In the genomic region with DNA sequence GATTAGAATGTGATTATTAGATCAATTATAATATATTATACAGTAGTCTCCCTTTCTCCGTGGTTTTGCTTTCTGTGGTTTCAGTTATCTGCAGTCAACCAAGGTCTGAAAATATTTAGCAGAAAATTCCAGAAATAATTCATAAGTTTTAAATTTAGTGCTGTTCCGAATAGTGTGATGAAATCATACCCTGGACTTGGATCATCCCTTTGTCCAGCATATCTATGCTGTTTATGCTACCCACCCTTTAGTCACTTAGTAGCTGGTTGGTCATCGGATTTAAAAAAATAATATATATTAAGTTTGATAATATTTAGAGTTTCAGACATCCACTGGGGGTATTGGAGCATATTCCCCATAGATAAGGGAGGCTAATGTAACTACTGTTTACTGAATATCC, we compare ENCODE assay signal across 1 cellular context.
TF ChIP-seq lines count a peak whose summit lies in the region.

No MANE protein-coding gene starts in this region.

TF ChIP-seq in WTC11, 78 proteins besides CTCF, POLR2A, EP300 and RAD21 (continued from another document):
- TF ChIP-seq, protein P1, sequence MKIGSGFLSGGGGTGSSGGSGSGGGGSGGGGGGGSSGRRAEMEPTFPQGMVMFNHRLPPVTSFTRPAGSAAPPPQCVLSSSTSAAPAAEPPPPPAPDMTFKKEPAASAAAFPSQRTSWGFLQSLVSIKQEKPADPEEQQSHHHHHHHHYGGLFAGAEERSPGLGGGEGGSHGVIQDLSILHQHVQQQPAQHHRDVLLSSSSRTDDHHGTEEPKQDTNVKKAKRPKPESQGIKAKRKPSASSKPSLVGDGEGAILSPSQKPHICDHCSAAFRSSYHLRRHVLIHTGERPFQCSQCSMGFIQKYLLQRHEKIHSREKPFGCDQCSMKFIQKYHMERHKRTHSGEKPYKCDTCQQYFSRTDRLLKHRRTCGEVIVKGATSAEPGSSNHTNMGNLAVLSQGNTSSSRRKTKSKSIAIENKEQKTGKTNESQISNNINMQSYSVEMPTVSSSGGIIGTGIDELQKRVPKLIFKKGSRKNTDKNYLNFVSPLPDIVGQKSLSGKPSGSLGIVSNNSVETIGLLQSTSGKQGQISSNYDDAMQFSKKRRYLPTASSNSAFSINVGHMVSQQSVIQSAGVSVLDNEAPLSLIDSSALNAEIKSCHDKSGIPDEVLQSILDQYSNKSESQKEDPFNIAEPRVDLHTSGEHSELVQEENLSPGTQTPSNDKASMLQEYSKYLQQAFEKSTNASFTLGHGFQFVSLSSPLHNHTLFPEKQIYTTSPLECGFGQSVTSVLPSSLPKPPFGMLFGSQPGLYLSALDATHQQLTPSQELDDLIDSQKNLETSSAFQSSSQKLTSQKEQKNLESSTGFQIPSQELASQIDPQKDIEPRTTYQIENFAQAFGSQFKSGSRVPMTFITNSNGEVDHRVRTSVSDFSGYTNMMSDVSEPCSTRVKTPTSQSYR (CRISPR knock-in tag; IDR thresholded peaks at IDR 0.05) = no peak
- TF ChIP-seq NFE2L1 (CRISPR knock-in tag; IDR thresholded peaks at IDR 0.05) (no peak), ZNF317 (CRISPR knock-in tag; IDR thresholded peaks at IDR 0.05; ENCODE audit: borderline replicate concordance, low read depth) (no peak), MXD4 (CRISPR knock-in tag; IDR thresholded peaks at IDR 0.05; ENCODE audit: borderline replicate concordance) (no peak)
- TF ChIP-seq, protein P2, sequence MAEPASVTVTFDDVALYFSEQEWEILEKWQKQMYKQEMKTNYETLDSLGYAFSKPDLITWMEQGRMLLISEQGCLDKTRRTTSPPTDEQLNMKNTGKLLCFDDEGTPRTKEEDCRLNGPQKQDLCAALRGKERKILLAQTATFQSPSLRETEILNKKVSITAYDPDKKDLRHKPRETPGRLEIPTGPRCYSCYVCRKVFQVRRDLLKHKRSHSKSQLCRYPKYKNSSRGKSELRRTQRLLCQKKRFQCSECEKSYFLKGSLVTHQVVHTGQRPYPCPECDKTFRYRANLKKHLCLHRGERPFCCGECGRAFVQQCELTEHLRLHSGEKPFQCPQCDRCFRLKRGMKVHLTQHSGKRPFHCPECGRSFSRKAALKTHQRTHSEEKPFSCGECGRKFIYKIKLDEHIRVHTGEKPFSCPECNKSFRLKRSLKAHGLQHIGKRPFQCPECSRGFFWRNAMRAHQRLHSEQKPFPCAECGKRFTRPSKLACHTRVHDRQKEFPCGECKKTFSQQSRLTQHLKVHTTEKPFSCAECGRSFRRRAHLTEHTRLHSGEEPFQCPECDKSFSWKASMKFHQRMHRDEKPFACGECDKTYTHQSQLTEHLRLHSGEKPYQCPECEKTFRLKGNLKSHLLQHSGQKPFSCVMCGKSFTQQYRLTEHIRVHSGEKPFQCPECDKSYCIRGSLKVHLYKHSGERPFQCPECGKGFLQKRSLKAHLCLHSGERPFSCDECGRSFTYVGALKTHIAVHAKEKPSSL (CRISPR knock-in tag; conservative IDR thresholded peaks at IDR 0.05) = no peak
